In genomic region chr17:49700956-49701355, GRCh38 we compare ENCODE assay signal across 15 cellular contexts.
"Had no signal": no experiment of that assay in that cellular context is flagged by ENCODE, and none has a peak within 500 bp of the region (broad histone marks: within the 10 kb centered on the region; RNA-seq: fewer than 3 reads in every experiment).

No MANE protein-coding gene starts in this region.

- H3K27me3 Mint-ChIP-seq: activated CD4-positive, alpha-beta T cell treated with anti-CD3 and anti-CD28 coated beads, Interleukin-2, amount 10 ng/mL, durations not matched to agents 7 days and 5 days; activated naive CD8-positive, alpha-beta T cell treated with anti-CD3 and anti-CD28 coated beads, Interleukin-2, amount 50 U/mL, for 24 hours; naive B cell; stimulated activated naive B cell treated with anti-CD40 and anti-IgM and Interleukin-4, amounts not matched to agents 10 μg/mL and 1 μg/mL and 100 μg/mL, for 72 hours had no signal

- H3K4me3 Mint-ChIP-seq: activated CD4-positive, alpha-beta T cell treated with anti-CD3 and anti-CD28 coated beads, Interleukin-2, amount 10 ng/mL, durations not matched to agents 7 days and 5 days; activated naive CD8-positive, alpha-beta T cell treated with anti-CD3 and anti-CD28 coated beads, Interleukin-2, amount 50 U/mL, for 24 hours; stimulated activated naive B cell treated with anti-CD40 and anti-IgM and Interleukin-4, amounts not matched to agents 10 μg/mL and 1 μg/mL and 100 μg/mL, for 72 hours had no signal

- H3K9me3 Mint-ChIP-seq: activated CD4-positive, alpha-beta T cell treated with anti-CD3 and anti-CD28 coated beads, Interleukin-2, amount 10 ng/mL, durations not matched to agents 7 days and 5 days; activated naive CD8-positive, alpha-beta T cell treated with anti-CD3 and anti-CD28 coated beads, Interleukin-2, amount 50 U/mL, for 24 hours; naive B cell; stimulated activated naive B cell treated with anti-CD40 and anti-IgM and Interleukin-4, amounts not matched to agents 10 μg/mL and 1 μg/mL and 100 μg/mL, for 72 hours had no signal

- H3K4me3 ChIP-seq: lower lobe of right lung, sigmoid colon, smooth muscle cell, transverse colon had no signal

- H3K27ac Mint-ChIP-seq: activated CD4-positive, alpha-beta T cell treated with anti-CD3 and anti-CD28 coated beads, Interleukin-2, amount 10 ng/mL, durations not matched to agents 7 days and 5 days had no signal

- DNase-seq: activated CD4-positive, alpha-beta T cell treated with anti-CD3 and anti-CD28 coated beads, Interleukin-2, amount 10 ng/mL, durations not matched to agents 7 days and 5 days; activated CD8-positive, alpha-beta memory T cell treated with anti-CD3 and anti-CD28 coated beads, Interleukin-2, amount 50 U/mL, for 48 hours; activated naive CD4-positive, alpha-beta T cell treated with Interleukin-2 at 50 U/mL for 16 hours; activated naive CD8-positive, alpha-beta T cell treated with anti-CD3 and anti-CD28 coated beads, Interleukin-2, amount 50 U/mL, for 24 hours; kidney; lower lobe of right lung; naive B cell; sigmoid colon; stimulated activated CD4-positive, alpha-beta T cell treated with anti-CD3 and anti-CD28 coated beads, Interleukin-15, amount 100 ng/mL, for 24 hours; stimulated activated naive B cell treated with anti-CD40 and anti-IgM and Interleukin-4, amounts not matched to agents 10 μg/mL and 1 μg/mL and 100 μg/mL, for 72 hours; SW 1271; transverse colon had no signal

- H3K4me2 ChIP-seq: smooth muscle cell had no signal

- H3K4me1 ChIP-seq: lower lobe of right lung, sigmoid colon had no signal

- H3K27me3 ChIP-seq: sigmoid colon, transverse colon had no signal

- H3K27ac ChIP-seq: lower lobe of right lung, sigmoid colon, transverse colon had no signal

- ATAC-seq: activated CD4-positive, CD25-positive, alpha-beta regulatory T cell treated with anti-CD3 and anti-CD28 coated beads, Interleukin-2, amount 50 U/mL, for 24 hours; activated naive CD8-positive, alpha-beta T cell treated with anti-CD3 and anti-CD28 coated beads, Interleukin-2, amount 50 U/mL, for 24 hours; lower lobe of right lung; stimulated activated naive B cell treated with anti-CD40 and anti-IgM and Interleukin-4, amounts not matched to agents 10 μg/mL and 1 μg/mL and 100 μg/mL, for 72 hours had no signal

- FAIRE-seq: kidney, urothelium cell line had no signal

- H3K9me3 ChIP-seq: lower lobe of right lung, sigmoid colon, transverse colon had no signal
